In genomic region chr6:156395276-156395675, GRCh38 we compare ENCODE assay signal across 9 cellular contexts.
DNase-seq lines count a peak whose midpoint lies in the region; ATAC-seq and TF ChIP-seq lines count a peak whose summit lies in the region.
"Had no signal": no experiment of that assay in that cellular context is flagged by ENCODE, and none has a peak within 500 bp of the region (broad histone marks: within the 10 kb centered on the region; RNA-seq: fewer than 3 reads in every experiment).

No MANE protein-coding gene starts in this region.

- H3F3A ChIP-seq in SU-DHL-6 (ENCODE audit: insufficient read depth): peaks cover 28% of the 10 kb centered on the region
- no peaks in the 10 kb centered on the region for H3F3A ChIP-seq in PC-9 (ENCODE audit: insufficient read depth, low read depth)

- H3K79me2 ChIP-seq in SU-DHL-6 (ENCODE audit: insufficient read depth, low read length): no peaks in the 10 kb centered on the region
- H3K79me2 ChIP-seq in PC-9 (ENCODE audit: low read depth): no peaks in the 10 kb centered on the region
- no peaks in the 10 kb centered on the region for H3K79me2 ChIP-seq in H9 (ENCODE audit: insufficient read depth, low read length)

- H2BK15ac ChIP-seq in H9 (ENCODE audit: low read depth, low read length): no peak overlapping the region

- no TSS peak for BruUV-seq in PC-9 (replicated peaks; lab: Mats Ljungman, UMichigan)

- no peak overlapping the region for H3K14ac ChIP-seq in H9 (ENCODE audit: insufficient read depth, low read length)

- no peaks in the 10 kb centered on the region for H3K9me2 ChIP-seq in SU-DHL-6 (replicated peaks; ENCODE audit: insufficient read depth, low read length)
- no peaks in the 10 kb centered on the region for H3K9me2 ChIP-seq in PC-9 (ENCODE audit: insufficient read depth)

- H2BK5ac ChIP-seq in H9 (ENCODE audit: insufficient read length, low read length): no peak overlapping the region

- no peak overlapping the region for H3K23ac ChIP-seq in H9 (ENCODE audit: insufficient read length, low read depth, low read length)

- POLR2A ChIA-PET in PC-9 (lab: Charles Lee; ENCODE audit: unreplicated experiment): no interaction called here

- no peak overlapping the region for H3K18ac ChIP-seq in H9 (ENCODE audit: insufficient read length, low read depth, low read length)

- H3K4me3 ChIP-seq in SU-DHL-6 (ENCODE audit: insufficient read depth, low read length, poor library complexity, severe bottlenecking) (peak overlapping the region; percentile 43), PC-9 (no peak overlapping the region)

- H4K8ac ChIP-seq in H9 (replicated peaks; ENCODE audit: insufficient read length, low read depth, low read length): no peak overlapping the region

- H3K27me3 ChIP-seq in SU-DHL-6 (ENCODE audit: low read length) (no peaks in the 10 kb centered on the region), PC-9 (ENCODE audit: insufficient read depth, low read depth) (no peaks in the 10 kb centered on the region), H9 (ENCODE audit: insufficient read depth, low read length) (no peaks in the 10 kb centered on the region)

- no peak overlapping the region for H4K5ac ChIP-seq in H9 (ENCODE audit: insufficient read length, low read depth, low read length)

- H4K20me1 ChIP-seq in SU-DHL-6 (ENCODE audit: low read depth, low read length) (no peaks in the 10 kb centered on the region), PC-9 (ENCODE audit: insufficient read depth) (no peaks in the 10 kb centered on the region), H9 (ENCODE audit: control insufficient read depth, insufficient read depth, insufficient read length) (no peaks in the 10 kb centered on the region)

- H3K27ac ChIP-seq in SU-DHL-6 (ENCODE audit: low read depth, low read length) (peak overlapping the region; percentile 96), PC-9 (no peak overlapping the region), H9 (ENCODE audit: insufficient read length, low read depth, low read length) (no peak overlapping the region)

- intact Hi-C loops in left colon (cut with DNase I, micrococcal nuclease): no loop called here
- intact Hi-C loops in PC-9 (cut with micrococcal nuclease; ENCODE audit: unreplicated experiment): no loop called here

- WGBS in H9 (ENCODE audit: extremely low coverage, insufficient read length, low lambda C conversion rate): no CpG with 5 or more reads among the region's 6 CpGs

- peak; percentile 78 to 79 for DNase-seq in left colon
- no peak for DNase-seq in GM03348 (ENCODE audit: low spot score)
- DNase-seq in PC-9: no peak
- DNase-seq in H9: no peak
- no peak for DNase-seq in NCI-H82 (lab: John Stamatoyannopoulos, UW)

- peaks cover 49 to 58% of the 10 kb centered on the region in 2 experiments for H3K4me1 Mint-ChIP-seq in H9

- no peaks in the 10 kb centered on the region for H3K23me2 ChIP-seq in H9 (ENCODE audit: insufficient read length, low read depth, low read length, poor library complexity, severe bottlenecking)

- H2AK5ac ChIP-seq in H9 (ENCODE audit: insufficient read length, low read length): no peak overlapping the region

- H3K4ac ChIP-seq in H9 (ENCODE audit: low read depth, low read length): no peak overlapping the region

- no peaks in the 10 kb centered on the region for H3K36me3 Mint-ChIP-seq in H9 (ENCODE audit: insufficient read depth in 1 of 3, low read depth in 3 of 3)
- H3K36me3 Mint-ChIP-seq: brain had no signal

- H3K36me3 ChIP-seq in SU-DHL-6 (ENCODE audit: low read length) (no peaks in the 10 kb centered on the region), PC-9 (ENCODE audit: low read depth) (no peaks in the 10 kb centered on the region)

- H3K27me3 Mint-ChIP-seq in H9 (ENCODE audit: low read depth): peaks cover 7% of the 10 kb centered on the region

- no peak overlapping the region for H4K91ac ChIP-seq in H9 (ENCODE audit: insufficient read length, low read depth, low read length)

- peaks cover 0 to 2% of the 10 kb centered on the region in 2 experiments; a peak in 1 of 5 replicates for H3K9me3 Mint-ChIP-seq in H9
- H3K9me3 Mint-ChIP-seq: brain had no signal

- peak; percentile 48 for ATAC-seq in GM18511 (IDR thresholded peaks at IDR 0.05; ENCODE audit: unreplicated experiment)
- ATAC-seq in HG02798 (IDR thresholded peaks at IDR 0.05; ENCODE audit: poor library complexity, unreplicated experiment): peak; percentile 55
- peak; percentile 96 for ATAC-seq in left colon

- H3K4me2 ChIP-seq in SU-DHL-6 (ENCODE audit: low read depth, low read length, poor library complexity, severe bottlenecking) (peak overlapping the region; percentile 76), PC-9 (no peak overlapping the region), H9 (ENCODE audit: insufficient read depth, insufficient read length, low read length) (no peak overlapping the region)

- no peak overlapping the region for H2BK120ac ChIP-seq in H9 (ENCODE audit: low read depth, low read length, poor library complexity, severe bottlenecking)

- H3K4me3 Mint-ChIP-seq in H9: no peak overlapping the region
- H3K4me3 Mint-ChIP-seq: brain had no signal

- H2BK12ac ChIP-seq in H9 (ENCODE audit: insufficient read length, low read depth, low read length): no peak overlapping the region

- H3K79me1 ChIP-seq in H9 (ENCODE audit: insufficient read depth, low read depth, low read length, poor library complexity, severe bottlenecking): no peaks in the 10 kb centered on the region

- H3K4me1 ChIP-seq in PC-9 (replicated peaks; ENCODE audit: insufficient read depth): no peaks in the 10 kb centered on the region
- peaks cover 12% of the 10 kb centered on the region for H3K4me1 ChIP-seq in H9 (ENCODE audit: insufficient read depth, low read length)

- TF ChIP-seq CTCF in SU-DHL-6 (IDR thresholded peaks at IDR 0.05; ENCODE audit: insufficient read depth, low read length, poor library complexity, severe bottlenecking) (no peak), PC-9 (conservative IDR thresholded peaks at IDR 0.05) (no peak), H9 (conservative IDR thresholded peaks at IDR 0.05) (no peak)

- no peak overlapping the region for H3T11ph ChIP-seq in H9 (ENCODE audit: low read length)

- no peak overlapping the region for H2BK20ac ChIP-seq in H9 (ENCODE audit: low read depth, low read length, poor library complexity, severe bottlenecking)

- H3K9ac ChIP-seq in SU-DHL-6 (ENCODE audit: low read length): peak overlapping the region; percentile 56
- H3K9ac ChIP-seq in H9 (ENCODE audit: extremely low read depth, insufficient read length, low read length): no peak overlapping the region

- H2AFZ ChIP-seq in SU-DHL-6 (ENCODE audit: low read depth, low read length, severe bottlenecking) (no peak overlapping the region), PC-9 (no peak overlapping the region), H9 (ENCODE audit: low read length) (no peak overlapping the region)

- CTCF ChIA-PET in PC-9 (lab: Charles Lee): no interaction called here

- no peaks in the 10 kb centered on the region for H3K9me3 ChIP-seq in SU-DHL-6 (ENCODE audit: insufficient read depth, low read length)
- H3K9me3 ChIP-seq in PC-9 (ENCODE audit: insufficient read depth, low read depth): no peaks in the 10 kb centered on the region
- H3K9me3 ChIP-seq in H9 (ENCODE audit: control insufficient read depth, low read depth, low read length): no peaks in the 10 kb centered on the region

- H3K27ac Mint-ChIP-seq in H9: no peak overlapping the region
- H3K27ac Mint-ChIP-seq: brain had no signal

- no peak overlapping the region for H3K56ac ChIP-seq in H9 (ENCODE audit: insufficient read length, low read depth, low read length)

Comparison
In these comparisons a context has a peak if more than half of its experiments do, and no peak if none do; other contexts are left out.
1. DNase-seq: peak in left colon (2 of 2); none in GM03348 (single experiment), PC-9 (0 of 2), H9 (single experiment) and NCI-H82 (single experiment).
2. Peak in every context shown above with its lines, with median percentiles within 50 percentile points of each other: ATAC-seq.